Comparison of ENCODE assay signal across 21 cellular contexts in genomic region chrX:42771836-42772335, GRCh38. TPM values are rescaled to one million over a fixed set of nuclear protein-coding genes. Genes with fewer than 3 reads are reported as not detected.
DNase-seq lines count a peak whose midpoint lies in the region; FAIRE-seq and TF ChIP-seq lines count a peak whose summit lies in the region.
"Had no signal": no experiment of that assay in that cellular context is flagged by ENCODE, and none has a peak within 500 bp of the region (broad histone marks: within the 10 kb centered on the region; RNA-seq: fewer than 3 reads in every experiment).

No MANE protein-coding gene starts in this region.

- no peak overlapping the region for H4K91ac ChIP-seq in neuronal stem cell (ENCODE audit: low read depth, low read length, poor library complexity)

- H3K9me3 Mint-ChIP-seq in astrocyte (ENCODE audit: unreplicated experiment): no peaks in the 10 kb centered on the region
- H3K9me3 Mint-ChIP-seq: CD8-positive, alpha-beta memory T cell had no signal

- peaks cover 22% of the 10 kb centered on the region for H3K4me1 Mint-ChIP-seq in astrocyte (ENCODE audit: low read depth, unreplicated experiment)

- H3K79me2 ChIP-seq in GM23248 (ENCODE audit: insufficient read depth): no peaks in the 10 kb centered on the region
- no peaks in the 10 kb centered on the region for H3K79me2 ChIP-seq in astrocyte (ENCODE audit: insufficient read depth, low read length)

- H2AK5ac ChIP-seq in neuronal stem cell (ENCODE audit: low read depth, low read length): no peak overlapping the region

- H3K9me2 ChIP-seq in GM23248 (ENCODE audit: insufficient read depth): no peaks in the 10 kb centered on the region

- no peaks in the 10 kb centered on the region for H3K9me3 ChIP-seq in GM23248 (ENCODE audit: low read depth)
- H3K9me3 ChIP-seq in astrocyte (ENCODE audit: insufficient read depth, low read depth, low read length): no peaks in the 10 kb centered on the region
- H3K9me3 ChIP-seq in mesodermal cell (ENCODE audit: control insufficient read depth, low read length): peaks cover 6% of the 10 kb centered on the region
- H3K9me3 ChIP-seq in neuronal stem cell (replicated peaks in 1 of 2; ENCODE audit: control insufficient read depth in 2 of 2, insufficient read depth in 1 of 2, low read depth in 1 of 2, low read length in 2 of 2): no peaks in the 10 kb centered on the region
- H3K9me3 ChIP-seq: BLaER1, Caco-2, HAP-1 had no signal

- no peaks in the 10 kb centered on the region for H3K4me1 ChIP-seq in GM23248 (ENCODE audit: insufficient read depth)
- H3K4me1 ChIP-seq in astrocyte (ENCODE audit: insufficient read depth, low read length): no peaks in the 10 kb centered on the region
- no peaks in the 10 kb centered on the region for H3K4me1 ChIP-seq in mesodermal cell (ENCODE audit: control insufficient read depth, insufficient read depth, low read length, poor library complexity, severe bottlenecking)
- H3K4me1 ChIP-seq in neuronal stem cell (ENCODE audit: control insufficient read depth in 2 of 2, insufficient read depth in 1 of 2, low read depth in 1 of 2, low read length in 2 of 2): no peaks in the 10 kb centered on the region
- H3K4me1 ChIP-seq: BLaER1, Caco-2, HAP-1 had no signal

- H3K27ac Mint-ChIP-seq in astrocyte (ENCODE audit: unreplicated experiment): peak overlapping the region; percentile 72

- H2BK12ac ChIP-seq in neuronal stem cell (ENCODE audit: low read length): no peak overlapping the region

- H3K27me3 ChIP-seq in GM23248 (replicated peaks; ENCODE audit: insufficient read depth): no peaks in the 10 kb centered on the region
- H3K27me3 ChIP-seq in astrocyte (ENCODE audit: insufficient read depth, low read length): no peaks in the 10 kb centered on the region
- H3K27me3 ChIP-seq in neuronal stem cell (ENCODE audit: control insufficient read depth in 3 of 3, insufficient read depth in 3 of 3, low read depth in 1 of 3, low read length in 3 of 3): no peaks in the 10 kb centered on the region

- TF ChIP-seq CTCF in AG10803 (conservative IDR thresholded peaks at IDR 0.05; ENCODE audit: low read length) (no peak), astrocyte (IDR thresholded peaks at IDR 0.05; ENCODE audit: insufficient read depth, low read depth, low read length) (no peak)

- 0% methylated on average over 1 of the region's 1 CpG for WGBS in GM23248 (ENCODE audit: low coverage in 1 of 2, low lambda C conversion rate in 2 of 2, missing lambda C conversion rate in 2 of 2), 2 experiments
- WGBS in mesodermal cell (ENCODE audit: insufficient coverage in 2 of 2), 2 experiments: no CpG with 5 or more reads among the region's 1 CpG
- no CpG with 5 or more reads among the region's 1 CpG for WGBS in neuronal stem cell (ENCODE audit: extremely low coverage in 2 of 2, insufficient read length in 2 of 2, insufficient replicate concordance in 1 of 2), 2 donors

- in situ Hi-C loops in GM23248 (cut with MboI): no loop called here
- in situ Hi-C loops in G401 (cut with HindIII; ENCODE audit: low sequenced_read_pairs): no loop called here

- H3K23ac ChIP-seq in neuronal stem cell (ENCODE audit: low read depth, low read length, poor library complexity): no peak overlapping the region

- H3K9ac ChIP-seq in GM23248 (no peak overlapping the region), astrocyte (ENCODE audit: low read length) (no peak overlapping the region), neuronal stem cell (ENCODE audit: low read depth, low read length, poor library complexity) (no peak overlapping the region)
- H3K9ac ChIP-seq: BLaER1 had no signal

- no peak overlapping the region for H3K4ac ChIP-seq in neuronal stem cell (ENCODE audit: low read length)

- H2AFZ ChIP-seq in GM23248 (no peak overlapping the region), astrocyte (ENCODE audit: low read depth, low read length) (no peak overlapping the region), neuronal stem cell (ENCODE audit: low read length) (no peak overlapping the region)

- H3K18ac ChIP-seq in neuronal stem cell (ENCODE audit: low read length): no peak overlapping the region

- no peak overlapping the region for H3K27ac ChIP-seq in GM23248
- H3K27ac ChIP-seq in astrocyte (ENCODE audit: low read depth, low read length): no peak overlapping the region
- peak overlapping the region; percentile 45 for H3K27ac ChIP-seq in mesodermal cell (ENCODE audit: low read depth, low read length, severe bottlenecking)
- no peak overlapping the region for H3K27ac ChIP-seq in caudate nucleus (ENCODE audit: low read depth, low read length)
- H3K27ac ChIP-seq in neuronal stem cell (replicated peaks; ENCODE audit: low read length): no peak overlapping the region
- H3K27ac ChIP-seq: 22Rv1, BLaER1 had no signal

- H3K4me2 ChIP-seq in GM23248 (ENCODE audit: unreplicated experiment) (no peak overlapping the region), astrocyte (ENCODE audit: low read length) (no peak overlapping the region), neuronal stem cell (ENCODE audit: insufficient read depth, low read length, poor library complexity, severe bottlenecking) (no peak overlapping the region)
- H3K4me2 ChIP-seq: BLaER1 had no signal

- H3K36me3 Mint-ChIP-seq in astrocyte (ENCODE audit: low read depth, unreplicated experiment): no peaks in the 10 kb centered on the region

- no peak overlapping the region for H2BK5ac ChIP-seq in neuronal stem cell (ENCODE audit: low read length)

- H3K36me3 ChIP-seq in GM23248 (ENCODE audit: low read depth) (no peaks in the 10 kb centered on the region), astrocyte (ENCODE audit: insufficient read depth, low read length) (no peaks in the 10 kb centered on the region), mesodermal cell (ENCODE audit: control insufficient read depth, insufficient read depth, low read length) (no peaks in the 10 kb centered on the region), neuronal stem cell (replicated peaks in 1 of 2; ENCODE audit: control insufficient read depth in 2 of 2, insufficient read depth in 2 of 2, low read length in 2 of 2) (no peaks in the 10 kb centered on the region)
- H3K36me3 ChIP-seq: BLaER1, HAP-1 had no signal

- H2BK15ac ChIP-seq in neuronal stem cell (ENCODE audit: low read length): no peak overlapping the region

- peak; percentile 8 for DNase-seq in AG10803 (ENCODE audit: low read depth)
- DNase-seq in GM23248: peak; percentile 4
- DNase-seq in astrocyte (ENCODE audit: low read depth): no peak
- no peak for DNase-seq in caudate nucleus (lab: John Stamatoyannopoulos, UW)
- DNase-seq in NCI-H524 (lab: John Stamatoyannopoulos, UW): no peak
- no peak for DNase-seq in neuronal stem cell (ENCODE audit: low spot score)
- DNase-seq in G401 (ENCODE audit: low spot score): no peak
- DNase-seq: AML-193; Caco-2; CD8-positive, alpha-beta memory T cell; DND-41 had no signal

- H3F3A ChIP-seq in GM23248 (ENCODE audit: insufficient read depth): no peaks in the 10 kb centered on the region

- H3K79me1 ChIP-seq in neuronal stem cell (ENCODE audit: low read depth, low read length): no peaks in the 10 kb centered on the region

- no peak for FAIRE-seq in astrocyte (lab: Jason Lieb, UNC)
- FAIRE-seq: G401.6, GM12891, H1, HepG2 had no signal

- no peak overlapping the region for H3K14ac ChIP-seq in neuronal stem cell (ENCODE audit: low read length)

- H3K4me3 Mint-ChIP-seq in astrocyte (ENCODE audit: unreplicated experiment): no peak overlapping the region
- H3K4me3 Mint-ChIP-seq: CD8-positive, alpha-beta memory T cell had no signal

- no peak overlapping the region for H4K8ac ChIP-seq in neuronal stem cell (ENCODE audit: low read depth, low read length)

- no peaks in the 10 kb centered on the region for H3K27me3 Mint-ChIP-seq in astrocyte (ENCODE audit: low read depth, unreplicated experiment)
- H3K27me3 Mint-ChIP-seq: CD8-positive, alpha-beta memory T cell had no signal

- H4K20me1 ChIP-seq in GM23248 (ENCODE audit: insufficient read depth) (no peaks in the 10 kb centered on the region), astrocyte (ENCODE audit: insufficient read depth, low read length) (no peaks in the 10 kb centered on the region)
- H4K20me1 ChIP-seq: BLaER1 had no signal

- H3K4me3 ChIP-seq in AG10803 (ENCODE audit: low read length) (no peak overlapping the region), GM23248 (no peak overlapping the region), astrocyte (ENCODE audit: insufficient read depth, low read depth, low read length) (no peak overlapping the region), mesodermal cell (ENCODE audit: extremely low read depth, insufficient read depth, low read length, poor library complexity, severe bottlenecking) (no peak overlapping the region), neuronal stem cell (ENCODE audit: low read length in 2 of 2) (no peak overlapping the region)
- H3K4me3 ChIP-seq: BLaER1, HAP-1 had no signal

- no peak overlapping the region for H2BK120ac ChIP-seq in neuronal stem cell (ENCODE audit: low read depth, low read length)

RNA-seq across cellular contexts. Expression of gene PPP1R2C, which starts 6.1 kb away (rescaled TPM):
- total RNA-seq in GM23248 (2014; rRNA removed; shearing (Covaris generic)): not detected in 2 replicates
- polyA plus RNA-seq in GM23248 (2016; fragmentation: Nextera tagmentation; extraction: Ambion mirVana): not detected in 2 replicates
- not detected in 2 replicates for total RNA-seq in astrocyte
- polyA plus RNA-seq in mesodermal cell (2013, experiment 1 of 2): not detected
- polyA plus RNA-seq in mesodermal cell (2013, experiment 2 of 2): not detected
- polyA plus RNA-seq in neuronal stem cell (2013, experiment 1 of 2): not detected
- not detected for polyA plus RNA-seq in neuronal stem cell (2013, experiment 2 of 2)
- total RNA-seq in G401 (2014; rRNA removed; shearing (Covaris generic)): not detected in 2 replicates
- total RNA-seq: A673; Caco-2; CD8-positive, alpha-beta memory T cell; H1; HepG2; HT1080 had no signal
- polyA plus RNA-seq: H1, HepG2 had no signal

Comparison
In these comparisons a context has a peak if more than half of its experiments do, and no peak if none do; other contexts are left out.
1. DNase-seq: peak in AG10803 (single experiment) and GM23248 (single experiment); none in astrocyte (single experiment), caudate nucleus (0 of 61), NCI-H524 (0 of 2), neuronal stem cell (single experiment) and G401 (single experiment).